In the genomic region with DNA sequence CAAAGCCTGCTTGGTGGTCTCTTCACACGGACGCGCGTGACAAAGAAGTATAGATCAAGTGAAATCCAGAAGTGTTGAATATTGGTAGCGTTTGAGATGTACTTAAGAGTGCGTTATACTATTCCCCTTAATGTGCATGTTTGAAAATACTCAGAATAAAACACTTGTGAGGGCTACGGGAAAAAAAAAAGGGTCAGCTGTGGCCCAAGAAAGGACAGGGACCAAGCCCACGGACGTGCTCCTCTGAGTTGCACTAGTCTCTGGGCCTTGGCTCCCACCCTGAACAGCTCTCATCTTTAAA, we compare ENCODE assay signal across 8 cellular contexts. TPM values are rescaled to one million over a fixed set of nuclear protein-coding genes. Genes with fewer than 3 reads are reported as not detected.
DNase-seq lines count a peak whose midpoint lies in the region; ATAC-seq and TF ChIP-seq lines count a peak whose summit lies in the region.

No MANE protein-coding gene starts in this region.

- ATAC-seq in GM18873 (IDR thresholded peaks at IDR 0.05; ENCODE audit: low FRiP score, unreplicated experiment) (peak; percentile 5), T-helper 17 cell (no peak), foreskin keratinocyte (no peak), GM21717 (IDR thresholded peaks at IDR 0.05; ENCODE audit: unreplicated experiment) (no peak)

- H3K9ac ChIP-seq in skeletal muscle tissue (ENCODE audit: low read depth in 1 of 3, low read length in 3 of 3): peak overlapping the region; percentile 85 to 97 (median 90)

- H3K27ac Mint-ChIP-seq in T-helper 17 cell: peak overlapping the region; percentile 97

- peaks cover 14% of the 10 kb centered on the region for H3K36me3 Mint-ChIP-seq in T-helper 17 cell (ENCODE audit: low read depth)

- H3K4me1 Mint-ChIP-seq in T-helper 17 cell: peaks cover 26% of the 10 kb centered on the region

- peak overlapping the region; percentile 58 for H3K27ac ChIP-seq in foreskin keratinocyte
- peak overlapping the region; percentile 88 for H3K27ac ChIP-seq in skeletal muscle tissue (ENCODE audit: low read depth, low read length)

- no peak for DNase-seq in T-helper 17 cell
- DNase-seq in foreskin keratinocyte: no peak
- DNase-seq in NCI-H510A (lab: John Stamatoyannopoulos, UW): no peak
- DNase-seq in activated CD4-positive, alpha-beta T cell treated with anti-CD3 and anti-CD28 coated beads, Interleukin-2, amount 50 U/mL, for 1 hour: no peak
- no peak for DNase-seq in nucleus accumbens (lab: John Stamatoyannopoulos, UW)

- TF ChIP-seq CTCF in foreskin keratinocyte (conservative IDR thresholded peaks at IDR 0.05): no peak

- H3K4me1 ChIP-seq in foreskin keratinocyte: peaks cover 5% of the 10 kb centered on the region
- peaks cover 6 to 15% (median 14%) of the 10 kb centered on the region in 3 donors for H3K4me1 ChIP-seq in skeletal muscle tissue (ENCODE audit: control insufficient read depth in 3 of 3, insufficient read depth in 3 of 3, low read length in 3 of 3)

- peak overlapping the region; percentile 80 to 96 (median 94) for H3K4me3 ChIP-seq in skeletal muscle tissue (ENCODE audit: low read length in 3 of 3)

- no peaks in the 10 kb centered on the region for H3K9me3 ChIP-seq in T-helper 17 cell (ENCODE audit: control insufficient read depth, low read length, poor library complexity, severe bottlenecking)
- H3K9me3 ChIP-seq in skeletal muscle tissue (ENCODE audit: control insufficient read depth in 3 of 3, low read length in 3 of 3): no peaks in the 10 kb centered on the region

- H3K36me3 ChIP-seq in skeletal muscle tissue (ENCODE audit: control insufficient read depth in 3 of 3, insufficient read depth in 3 of 3, low read length in 3 of 3): peaks cover 29 to 31% (median 30%) of the 10 kb centered on the region in 3 donors

- peak overlapping the region; percentile 99 for H3K4me3 Mint-ChIP-seq in T-helper 17 cell

- H3K27me3 ChIP-seq in foreskin keratinocyte (no peaks in the 10 kb centered on the region), skeletal muscle tissue (ENCODE audit: control insufficient read depth in 3 of 3, insufficient read depth in 3 of 3, low read length in 3 of 3) (no peaks in the 10 kb centered on the region)

- H3K27me3 Mint-ChIP-seq in T-helper 17 cell: no peaks in the 10 kb centered on the region

RNA-seq across cellular contexts. Expression of gene RBM42, which starts 0.6 kb away (rescaled TPM):
- total RNA-seq in T-helper 17 cell: 10 to 100 TPM; 39.6 to 40.8 TPM
- 74.8 and 76.2 TPM in 2 replicates for total RNA-seq in foreskin keratinocyte
- polyA plus RNA-seq in foreskin keratinocyte: 95.0 and 97.4 TPM in 2 replicates
- total RNA-seq in skeletal muscle tissue: 20.9 TPM

RNA-seq across cellular contexts. Expression of gene ETV2, which starts 13.3 kb away (rescaled TPM):
- total RNA-seq in T-helper 17 cell (under 1 TPM; 0.50 to 0.52 TPM), foreskin keratinocyte (0.71 and 0.82 TPM in 2 replicates), skeletal muscle tissue (2.1 TPM)
- 1.7 and 2.0 TPM in 2 replicates for polyA plus RNA-seq in foreskin keratinocyte

RNA-seq across cellular contexts. Expression of gene HAUS5, which starts 15.7 kb away (rescaled TPM):
- total RNA-seq in T-helper 17 cell: 10 to 100 TPM; 24.0 to 27.0 TPM
- total RNA-seq in foreskin keratinocyte: 14.5 and 18.8 TPM in 2 replicates
- polyA plus RNA-seq in foreskin keratinocyte: 16.2 and 17.0 TPM in 2 replicates
- total RNA-seq in skeletal muscle tissue: 5.7 TPM

RNA-seq across cellular contexts. Expression of gene COX6B1, which starts 19.9 kb away (rescaled TPM):
- total RNA-seq in T-helper 17 cell (100 to 1,000 TPM; 194 to 206 TPM), foreskin keratinocyte (440 and 488 TPM in 2 replicates), skeletal muscle tissue (368 TPM)
- 765 and 815 TPM in 2 replicates for polyA plus RNA-seq in foreskin keratinocyte

RNA-seq across cellular contexts. Expression of gene UPK1A, which starts 38.1 kb away (rescaled TPM):
- total RNA-seq in T-helper 17 cell (under 1 TPM in 1 of 2 donors, not detected in 1; 0.44 TPM), foreskin keratinocyte (not detected in 2 replicates), skeletal muscle tissue (not detected)
- 0.07 TPM in 1 of 2 replicates, not detected in the other for polyA plus RNA-seq in foreskin keratinocyte
